1 cellular context compared by ENCODE assay signal in the genomic region with DNA sequence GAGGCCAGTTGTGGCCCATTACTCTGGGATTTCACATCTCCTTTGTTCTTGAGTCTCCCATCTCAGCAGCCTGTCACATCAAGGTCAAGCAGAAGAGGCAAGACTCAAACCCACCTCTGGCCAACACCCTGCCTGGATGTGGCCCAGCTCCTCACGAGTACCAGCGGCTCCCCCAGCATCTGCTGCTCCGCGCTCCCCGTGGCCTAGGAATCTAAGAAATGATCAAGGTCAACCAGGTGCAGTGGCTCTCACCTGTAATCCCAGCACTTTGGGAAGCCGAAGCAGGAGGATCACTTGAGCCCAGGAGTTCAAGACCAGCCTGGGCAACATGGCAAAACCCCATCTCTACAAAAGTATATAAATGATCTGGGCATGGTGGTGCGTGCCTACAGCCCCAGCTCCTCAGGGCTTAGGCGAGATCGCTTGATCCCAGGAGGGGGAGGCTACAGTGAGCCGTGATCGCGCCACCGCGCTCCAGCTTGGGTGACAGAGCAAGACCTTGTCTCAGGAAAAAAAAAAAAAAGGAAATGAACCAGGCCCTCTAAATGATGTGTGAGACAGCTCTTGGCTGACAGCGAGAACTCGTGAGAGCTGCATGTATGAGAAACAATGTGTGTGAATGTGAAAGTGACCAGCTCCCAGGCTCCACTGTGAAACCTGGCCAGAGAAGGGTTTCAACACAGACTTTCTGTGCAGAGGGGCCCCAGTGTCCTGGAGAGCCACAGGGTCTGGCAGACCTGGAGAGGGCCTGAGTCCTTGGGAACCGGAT.
A peak's percentile ranks its signal among the peaks of the same experiment; 100 is the strongest.
TF ChIP-seq lines count a peak whose summit lies in the region.

No MANE protein-coding gene starts in this region.

TF ChIP-seq in GM12878, 131 proteins besides CTCF, POLR2A, EP300 and RAD21 (continued from another document and continues in another):
- TF ChIP-seq, protein P1, sequence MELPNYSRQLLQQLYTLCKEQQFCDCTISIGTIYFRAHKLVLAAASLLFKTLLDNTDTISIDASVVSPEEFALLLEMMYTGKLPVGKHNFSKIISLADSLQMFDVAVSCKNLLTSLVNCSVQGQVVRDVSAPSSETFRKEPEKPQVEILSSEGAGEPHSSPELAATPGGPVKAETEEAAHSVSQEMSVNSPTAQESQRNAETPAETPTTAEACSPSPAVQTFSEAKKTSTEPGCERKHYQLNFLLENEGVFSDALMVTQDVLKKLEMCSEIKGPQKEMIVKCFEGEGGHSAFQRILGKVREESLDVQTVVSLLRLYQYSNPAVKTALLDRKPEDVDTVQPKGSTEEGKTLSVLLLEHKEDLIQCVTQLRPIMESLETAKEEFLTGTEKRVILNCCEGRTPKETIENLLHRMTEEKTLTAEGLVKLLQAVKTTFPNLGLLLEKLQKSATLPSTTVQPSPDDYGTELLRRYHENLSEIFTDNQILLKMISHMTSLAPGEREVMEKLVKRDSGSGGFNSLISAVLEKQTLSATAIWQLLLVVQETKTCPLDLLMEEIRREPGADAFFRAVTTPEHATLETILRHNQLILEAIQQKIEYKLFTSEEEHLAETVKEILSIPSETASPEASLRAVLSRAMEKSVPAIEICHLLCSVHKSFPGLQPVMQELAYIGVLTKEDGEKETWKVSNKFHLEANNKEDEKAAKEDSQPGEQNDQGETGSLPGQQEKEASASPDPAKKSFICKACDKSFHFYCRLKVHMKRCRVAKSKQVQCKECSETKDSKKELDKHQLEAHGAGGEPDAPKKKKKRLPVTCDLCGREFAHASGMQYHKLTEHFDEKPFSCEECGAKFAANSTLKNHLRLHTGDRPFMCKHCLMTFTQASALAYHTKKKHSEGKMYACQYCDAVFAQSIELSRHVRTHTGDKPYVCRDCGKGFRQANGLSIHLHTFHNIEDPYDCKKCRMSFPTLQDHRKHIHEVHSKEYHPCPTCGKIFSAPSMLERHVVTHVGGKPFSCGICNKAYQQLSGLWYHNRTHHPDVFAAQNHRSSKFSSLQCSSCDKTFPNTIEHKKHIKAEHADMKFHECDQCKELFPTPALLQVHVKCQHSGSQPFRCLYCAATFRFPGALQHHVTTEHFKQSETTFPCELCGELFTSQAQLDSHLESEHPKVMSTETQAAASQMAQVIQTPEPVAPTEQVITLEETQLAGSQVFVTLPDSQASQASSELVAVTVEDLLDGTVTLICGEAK (IDR thresholded peaks at IDR 0.05; ENCODE audit: borderline replicate concordance) = no peak
- TF ChIP-seq BHLHE40 (IDR thresholded peaks at IDR 0.05; ENCODE audit: borderline replicate concordance in 1 of 2, low read depth in 2 of 2, low read length in 1 of 2) (peak; percentile 57 to 72; a peak in 1 of 4 replicates), NR2F1 (conservative IDR thresholded peaks at IDR 0.05) (0 out of 2 replicates have a peak, but pooled peaks have one; percentile 34), CBFB (IDR thresholded peaks at IDR 0.05; ENCODE audit: low read depth) (no peak), HCFC1 (IDR thresholded peaks at IDR 0.05; ENCODE audit: low read length) (no peak), CHD2 (IDR thresholded peaks at IDR 0.05; ENCODE audit: borderline replicate concordance, low read depth, low read length) (peak; percentile 73), SUZ12 (IDR thresholded peaks at IDR 0.05; ENCODE audit: unreplicated experiment) (no peak), CREB1 (IDR thresholded peaks at IDR 0.05; ENCODE audit: low read depth) (no peak), MTA3 (IDR thresholded peaks at IDR 0.05; ENCODE audit: borderline replicate concordance, low read length) (no peak; the same call in 1 of the 2 replicates), YY1 (IDR thresholded peaks at IDR 0.05; ENCODE audit: low read depth, low read length) (no peak), MEF2B (IDR thresholded peaks at IDR 0.05; ENCODE audit: partially characterized antibody, poor library complexity, severe bottlenecking) (peak; percentile 96), HDGF (IDR thresholded peaks at IDR 0.05) (no peak), TCF3 (IDR thresholded peaks at IDR 0.05; ENCODE audit: borderline replicate concordance, insufficient read depth, low read depth, low read length) (no peak), ZBED1 (IDR thresholded peaks at IDR 0.05; ENCODE audit: borderline replicate concordance) (no peak; the same call in 1 of the 2 replicates), TCF12 (IDR thresholded peaks at IDR 0.05; ENCODE audit: low read depth, low read length) (peak; percentile 96), MYC (IDR thresholded peaks at IDR 0.05; ENCODE audit: insufficient read depth, insufficient read length, insufficient replicate concordance, low read length, severe bottlenecking) (no peak), SMAD5 (IDR thresholded peaks at IDR 0.05; ENCODE audit: low read depth) (no peak), SIN3A (IDR thresholded peaks at IDR 0.05; ENCODE audit: low read depth, low read length) (no peak), PAX5 (IDR thresholded peaks at IDR 0.05; ENCODE audit: borderline replicate concordance, low read depth, low read length) (no peak; the same call in 1 of the 2 replicates), SREBF1 (IDR thresholded peaks at IDR 0.05; ENCODE audit: low read length) (no peak), POLR2AphosphoS2 (IDR thresholded peaks at IDR 0.05; ENCODE audit: low read depth, low read length) (no peak), NRF1 (conservative IDR thresholded peaks at IDR 0.05; ENCODE audit: low read depth, low read length) (no peak), ZNF622 (IDR thresholded peaks at IDR 0.05) (no peak), POU2F2 (IDR thresholded peaks at IDR 0.05; ENCODE audit: borderline replicate concordance, low read depth, low read length) (no peak; the same call in 2 of the 3 replicates), PML (IDR thresholded peaks at IDR 0.05; ENCODE audit: low read length) (no peak), GABPA (IDR thresholded peaks at IDR 0.05; ENCODE audit: low read depth) (no peak), TBL1XR1 (IDR thresholded peaks at IDR 0.05; ENCODE audit: low read depth, low read length) (no peak), MXI1 (IDR thresholded peaks at IDR 0.05; ENCODE audit: low read depth, low read length) (peak; percentile 60), NR2C2 (IDR thresholded peaks at IDR 0.05; ENCODE audit: borderline replicate concordance, control insufficient read depth, insufficient read length, low read depth) (no peak), KAT2A (conservative IDR thresholded peaks at IDR 0.05; ENCODE audit: control insufficient read depth, low read depth, low read length) (no peak), NBN (IDR thresholded peaks at IDR 0.05) (peak; percentile 94), RAD51 (IDR thresholded peaks at IDR 0.05) (no peak), RCOR1 (conservative IDR thresholded peaks at IDR 0.05; ENCODE audit: low read depth, low read length) (no peak), IRF4 (IDR thresholded peaks at IDR 0.05; ENCODE audit: low read depth, low read length) (peak; percentile 66), CHD4 (IDR thresholded peaks at IDR 0.05) (no peak)
- TF ChIP-seq, protein P2, sequence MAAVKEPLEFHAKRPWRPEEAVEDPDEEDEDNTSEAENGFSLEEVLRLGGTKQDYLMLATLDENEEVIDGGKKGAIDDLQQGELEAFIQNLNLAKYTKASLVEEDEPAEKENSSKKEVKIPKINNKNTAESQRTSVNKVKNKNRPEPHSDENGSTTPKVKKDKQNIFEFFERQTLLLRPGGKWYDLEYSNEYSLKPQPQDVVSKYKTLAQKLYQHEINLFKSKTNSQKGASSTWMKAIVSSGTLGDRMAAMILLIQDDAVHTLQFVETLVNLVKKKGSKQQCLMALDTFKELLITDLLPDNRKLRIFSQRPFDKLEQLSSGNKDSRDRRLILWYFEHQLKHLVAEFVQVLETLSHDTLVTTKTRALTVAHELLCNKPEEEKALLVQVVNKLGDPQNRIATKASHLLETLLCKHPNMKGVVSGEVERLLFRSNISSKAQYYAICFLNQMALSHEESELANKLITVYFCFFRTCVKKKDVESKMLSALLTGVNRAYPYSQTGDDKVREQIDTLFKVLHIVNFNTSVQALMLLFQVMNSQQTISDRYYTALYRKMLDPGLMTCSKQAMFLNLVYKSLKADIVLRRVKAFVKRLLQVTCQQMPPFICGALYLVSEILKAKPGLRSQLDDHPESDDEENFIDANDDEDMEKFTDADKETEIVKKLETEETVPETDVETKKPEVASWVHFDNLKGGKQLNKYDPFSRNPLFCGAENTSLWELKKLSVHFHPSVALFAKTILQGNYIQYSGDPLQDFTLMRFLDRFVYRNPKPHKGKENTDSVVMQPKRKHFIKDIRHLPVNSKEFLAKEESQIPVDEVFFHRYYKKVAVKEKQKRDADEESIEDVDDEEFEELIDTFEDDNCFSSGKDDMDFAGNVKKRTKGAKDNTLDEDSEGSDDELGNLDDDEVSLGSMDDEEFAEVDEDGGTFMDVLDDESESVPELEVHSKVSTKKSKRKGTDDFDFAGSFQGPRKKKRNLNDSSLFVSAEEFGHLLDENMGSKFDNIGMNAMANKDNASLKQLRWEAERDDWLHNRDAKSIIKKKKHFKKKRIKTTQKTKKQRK (IDR thresholded peaks at IDR 0.05; ENCODE audit: low read depth, low read length) = no peak
- TF ChIP-seq, protein P3, sequence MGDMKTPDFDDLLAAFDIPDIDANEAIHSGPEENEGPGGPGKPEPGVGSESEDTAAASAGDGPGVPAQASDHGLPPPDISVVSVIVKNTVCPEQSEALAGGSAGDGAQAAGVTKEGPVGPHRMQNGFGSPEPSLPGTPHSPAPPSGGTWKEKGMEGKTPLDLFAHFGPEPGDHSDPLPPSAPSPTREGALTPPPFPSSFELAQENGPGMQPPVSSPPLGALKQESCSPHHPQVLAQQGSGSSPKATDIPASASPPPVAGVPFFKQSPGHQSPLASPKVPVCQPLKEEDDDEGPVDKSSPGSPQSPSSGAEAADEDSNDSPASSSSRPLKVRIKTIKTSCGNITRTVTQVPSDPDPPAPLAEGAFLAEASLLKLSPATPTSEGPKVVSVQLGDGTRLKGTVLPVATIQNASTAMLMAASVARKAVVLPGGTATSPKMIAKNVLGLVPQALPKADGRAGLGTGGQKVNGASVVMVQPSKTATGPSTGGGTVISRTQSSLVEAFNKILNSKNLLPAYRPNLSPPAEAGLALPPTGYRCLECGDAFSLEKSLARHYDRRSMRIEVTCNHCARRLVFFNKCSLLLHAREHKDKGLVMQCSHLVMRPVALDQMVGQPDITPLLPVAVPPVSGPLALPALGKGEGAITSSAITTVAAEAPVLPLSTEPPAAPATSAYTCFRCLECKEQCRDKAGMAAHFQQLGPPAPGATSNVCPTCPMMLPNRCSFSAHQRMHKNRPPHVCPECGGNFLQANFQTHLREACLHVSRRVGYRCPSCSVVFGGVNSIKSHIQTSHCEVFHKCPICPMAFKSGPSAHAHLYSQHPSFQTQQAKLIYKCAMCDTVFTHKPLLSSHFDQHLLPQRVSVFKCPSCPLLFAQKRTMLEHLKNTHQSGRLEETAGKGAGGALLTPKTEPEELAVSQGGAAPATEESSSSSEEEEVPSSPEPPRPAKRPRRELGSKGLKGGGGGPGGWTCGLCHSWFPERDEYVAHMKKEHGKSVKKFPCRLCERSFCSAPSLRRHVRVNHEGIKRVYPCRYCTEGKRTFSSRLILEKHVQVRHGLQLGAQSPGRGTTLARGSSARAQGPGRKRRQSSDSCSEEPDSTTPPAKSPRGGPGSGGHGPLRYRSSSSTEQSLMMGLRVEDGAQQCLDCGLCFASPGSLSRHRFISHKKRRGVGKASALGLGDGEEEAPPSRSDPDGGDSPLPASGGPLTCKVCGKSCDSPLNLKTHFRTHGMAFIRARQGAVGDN (IDR thresholded peaks at IDR 0.05) = peak; percentile 96
- TF ChIP-seq, protein P4, sequence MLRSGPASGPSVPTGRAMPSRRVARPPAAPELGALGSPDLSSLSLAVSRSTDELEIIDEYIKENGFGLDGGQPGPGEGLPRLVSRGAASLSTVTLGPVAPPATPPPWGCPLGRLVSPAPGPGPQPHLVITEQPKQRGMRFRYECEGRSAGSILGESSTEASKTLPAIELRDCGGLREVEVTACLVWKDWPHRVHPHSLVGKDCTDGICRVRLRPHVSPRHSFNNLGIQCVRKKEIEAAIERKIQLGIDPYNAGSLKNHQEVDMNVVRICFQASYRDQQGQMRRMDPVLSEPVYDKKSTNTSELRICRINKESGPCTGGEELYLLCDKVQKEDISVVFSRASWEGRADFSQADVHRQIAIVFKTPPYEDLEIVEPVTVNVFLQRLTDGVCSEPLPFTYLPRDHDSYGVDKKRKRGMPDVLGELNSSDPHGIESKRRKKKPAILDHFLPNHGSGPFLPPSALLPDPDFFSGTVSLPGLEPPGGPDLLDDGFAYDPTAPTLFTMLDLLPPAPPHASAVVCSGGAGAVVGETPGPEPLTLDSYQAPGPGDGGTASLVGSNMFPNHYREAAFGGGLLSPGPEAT (IDR thresholded peaks at IDR 0.05; ENCODE audit: low read depth) = peak; percentile 79
- TF ChIP-seq, protein P5, sequence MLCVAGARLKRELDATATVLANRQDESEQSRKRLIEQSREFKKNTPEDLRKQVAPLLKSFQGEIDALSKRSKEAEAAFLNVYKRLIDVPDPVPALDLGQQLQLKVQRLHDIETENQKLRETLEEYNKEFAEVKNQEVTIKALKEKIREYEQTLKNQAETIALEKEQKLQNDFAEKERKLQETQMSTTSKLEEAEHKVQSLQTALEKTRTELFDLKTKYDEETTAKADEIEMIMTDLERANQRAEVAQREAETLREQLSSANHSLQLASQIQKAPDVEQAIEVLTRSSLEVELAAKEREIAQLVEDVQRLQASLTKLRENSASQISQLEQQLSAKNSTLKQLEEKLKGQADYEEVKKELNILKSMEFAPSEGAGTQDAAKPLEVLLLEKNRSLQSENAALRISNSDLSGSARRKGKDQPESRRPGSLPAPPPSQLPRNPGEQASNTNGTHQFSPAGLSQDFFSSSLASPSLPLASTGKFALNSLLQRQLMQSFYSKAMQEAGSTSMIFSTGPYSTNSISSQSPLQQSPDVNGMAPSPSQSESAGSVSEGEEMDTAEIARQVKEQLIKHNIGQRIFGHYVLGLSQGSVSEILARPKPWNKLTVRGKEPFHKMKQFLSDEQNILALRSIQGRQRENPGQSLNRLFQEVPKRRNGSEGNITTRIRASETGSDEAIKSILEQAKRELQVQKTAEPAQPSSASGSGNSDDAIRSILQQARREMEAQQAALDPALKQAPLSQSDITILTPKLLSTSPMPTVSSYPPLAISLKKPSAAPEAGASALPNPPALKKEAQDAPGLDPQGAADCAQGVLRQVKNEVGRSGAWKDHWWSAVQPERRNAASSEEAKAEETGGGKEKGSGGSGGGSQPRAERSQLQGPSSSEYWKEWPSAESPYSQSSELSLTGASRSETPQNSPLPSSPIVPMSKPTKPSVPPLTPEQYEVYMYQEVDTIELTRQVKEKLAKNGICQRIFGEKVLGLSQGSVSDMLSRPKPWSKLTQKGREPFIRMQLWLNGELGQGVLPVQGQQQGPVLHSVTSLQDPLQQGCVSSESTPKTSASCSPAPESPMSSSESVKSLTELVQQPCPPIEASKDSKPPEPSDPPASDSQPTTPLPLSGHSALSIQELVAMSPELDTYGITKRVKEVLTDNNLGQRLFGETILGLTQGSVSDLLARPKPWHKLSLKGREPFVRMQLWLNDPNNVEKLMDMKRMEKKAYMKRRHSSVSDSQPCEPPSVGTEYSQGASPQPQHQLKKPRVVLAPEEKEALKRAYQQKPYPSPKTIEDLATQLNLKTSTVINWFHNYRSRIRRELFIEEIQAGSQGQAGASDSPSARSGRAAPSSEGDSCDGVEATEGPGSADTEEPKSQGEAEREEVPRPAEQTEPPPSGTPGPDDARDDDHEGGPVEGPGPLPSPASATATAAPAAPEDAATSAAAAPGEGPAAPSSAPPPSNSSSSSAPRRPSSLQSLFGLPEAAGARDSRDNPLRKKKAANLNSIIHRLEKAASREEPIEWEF (IDR thresholded peaks at IDR 0.05; ENCODE audit: insufficient replicate concordance, low read depth, low read length) = peak; percentile 100
- TF ChIP-seq, protein P6, sequence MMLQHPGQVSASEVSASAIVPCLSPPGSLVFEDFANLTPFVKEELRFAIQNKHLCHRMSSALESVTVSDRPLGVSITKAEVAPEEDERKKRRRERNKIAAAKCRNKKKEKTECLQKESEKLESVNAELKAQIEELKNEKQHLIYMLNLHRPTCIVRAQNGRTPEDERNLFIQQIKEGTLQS (IDR thresholded peaks at IDR 0.05; ENCODE audit: borderline replicate concordance, extremely low read depth, low read depth, low read length) = no peak
